Comparison of ENCODE assay signal across 26 cellular contexts in genomic region chr10:86266446-86267242, GRCh38.
DNase-seq lines count a peak whose midpoint lies in the region; ATAC-seq lines count a peak whose summit lies in the region.
"Had no signal": no experiment of that assay in that cellular context is flagged by ENCODE, and none has a peak within 500 bp of the region (broad histone marks: within the 10 kb centered on the region; RNA-seq: fewer than 3 reads in every experiment).

No MANE protein-coding gene starts in this region.

- H3K27me3 Mint-ChIP-seq in activated naive CD8-positive, alpha-beta T cell treated with anti-CD3 and anti-CD28 coated beads, Interleukin-2, amount 50 U/mL, for 24 hours, result peaks cover 28% of the 10 kb centered on the region

- no peaks in the 10 kb centered on the region for H3K4me1 Mint-ChIP-seq in activated naive CD8-positive, alpha-beta T cell treated with anti-CD3 and anti-CD28 coated beads, Interleukin-2, amount 50 U/mL, for 24 hours

- peaks cover 5% of the 10 kb centered on the region for H3K9me3 Mint-ChIP-seq in activated naive CD8-positive, alpha-beta T cell treated with anti-CD3 and anti-CD28 coated beads, Interleukin-2, amount 50 U/mL, for 24 hours
- H3K9me3 Mint-ChIP-seq: activated naive CD8-positive, alpha-beta T cell treated with anti-CD3 and anti-CD28 coated beads, Interleukin-2, amount 10 ng/mL, durations not matched to agents 7 days and 5 days had no signal

- H3K27ac Mint-ChIP-seq in activated naive CD8-positive, alpha-beta T cell treated with anti-CD3 and anti-CD28 coated beads, Interleukin-2, amount 50 U/mL, for 24 hours, result no peak overlapping the region
- H3K27ac Mint-ChIP-seq: activated B cell treated with CpG ODN at 0.5 μM for 24 hours; activated naive CD8-positive, alpha-beta T cell treated with anti-CD3 and anti-CD28 coated beads, Interleukin-2, amount 10 ng/mL, durations not matched to agents 7 days and 5 days; IgD-negative memory B cell; naive thymus-derived CD8-positive, alpha-beta T cell had no signal

- no peak for ATAC-seq in activated naive CD8-positive, alpha-beta T cell treated with anti-CD3 and anti-CD28 coated beads, Interleukin-2, amount 50 U/mL, for 24 hours
- ATAC-seq: naive thymus-derived CD8-positive, alpha-beta T cell; right lobe of liver had no signal

- no peaks in the 10 kb centered on the region for H3K36me3 Mint-ChIP-seq in activated naive CD8-positive, alpha-beta T cell treated with anti-CD3 and anti-CD28 coated beads, Interleukin-2, amount 50 U/mL, for 24 hours (ENCODE audit: low read depth)
- H3K36me3 Mint-ChIP-seq: activated naive CD8-positive, alpha-beta T cell treated with anti-CD3 and anti-CD28 coated beads, Interleukin-2, amount 10 ng/mL, durations not matched to agents 7 days and 5 days; IgD-negative memory B cell had no signal

- DNase-seq in activated effector memory CD4-positive, alpha-beta T cell treated with anti-CD3 and anti-CD28 coated beads, Interleukin-2, amount 50 U/mL, for 16 hours, result peak; percentile 44
- DNase-seq in activated effector memory CD4-positive, alpha-beta T cell treated with Interleukin-2 at 50 U/mL for 16 hours, result no peak
- DNase-seq in islet precursor cell, result peak; percentile 31
- peak; percentile 2 for DNase-seq in retina
- peak; percentile 23 for DNase-seq in ureter (ENCODE audit: low spot score)
- DNase-seq in globus pallidus (ENCODE audit: low spot score), result no peak
- no peak for DNase-seq in activated naive CD8-positive, alpha-beta T cell treated with anti-CD3 and anti-CD28 coated beads, Interleukin-2, amount 50 U/mL, for 24 hours
- no peak for DNase-seq in dedifferentiated amniotic fluid mesenchymal stem cell (ENCODE audit: extremely low spot score)
- DNase-seq: activated B cell treated with CpG ODN at 0.5 μM for 24 hours; activated CD4-positive, alpha-beta T cell treated with anti-CD3 and anti-CD28 coated beads, Interleukin-2, amount 50 U/mL, for 48 hours; activated gamma-delta T cell; activated naive CD8-positive, alpha-beta T cell treated with anti-CD3 and anti-CD28 coated beads, Interleukin-2, amount 10 ng/mL, durations not matched to agents 7 days and 5 days; DMS79; GDM1; H7; kidney; NCI-H1092 treated with DMSO at 0.1 percent for 48 hours; NCI-H2029 treated with DMSO at 0.1 percent for 48 hours; NCI-H526; SIG-M5; stimulated activated CD4-positive, alpha-beta T cell treated with anti-CD3 and anti-CD28 coated beads, Interleukin-15, amount 100 ng/mL, for 24 hours; stimulated activated naive CD4-positive, alpha-beta T cell; T1000 had no signal

- no peak overlapping the region for H3K4me3 Mint-ChIP-seq in activated naive CD8-positive, alpha-beta T cell treated with anti-CD3 and anti-CD28 coated beads, Interleukin-2, amount 50 U/mL, for 24 hours
- H3K4me3 Mint-ChIP-seq: activated B cell treated with CpG ODN at 0.5 μM for 24 hours; activated naive CD8-positive, alpha-beta T cell treated with anti-CD3 and anti-CD28 coated beads, Interleukin-2, amount 10 ng/mL, durations not matched to agents 7 days and 5 days; IgD-negative memory B cell; naive thymus-derived CD8-positive, alpha-beta T cell had no signal

Comparison
In these comparisons a context has a peak if more than half of its experiments do, and no peak if none do; other contexts are left out.
1. DNase-seq: peak in activated effector memory CD4-positive, alpha-beta T cell treated with anti-CD3 and anti-CD28 coated beads, Interleukin-2, amount 50 U/mL, for 16 hours (single experiment), islet precursor cell (single experiment), retina (single experiment) and ureter (single experiment); none in activated effector memory CD4-positive, alpha-beta T cell treated with Interleukin-2 at 50 U/mL for 16 hours (single experiment), globus pallidus (single experiment), activated naive CD8-positive, alpha-beta T cell treated with anti-CD3 and anti-CD28 coated beads, Interleukin-2, amount 50 U/mL, for 24 hours (single experiment) and dedifferentiated amniotic fluid mesenchymal stem cell (single experiment).